In genomic region chr17:58352018-58352842, GRCh38 we compare ENCODE assay signal across 8 cellular contexts.
DNase-seq lines count a peak whose midpoint lies in the region; ATAC-seq and TF ChIP-seq lines count a peak whose summit lies in the region.

TSS of gene SUPT4H1 (minus strand) at chr17:58352201. CDS start at chr17:58352135, 66 bp downstream.

- no peaks in the 10 kb centered on the region for H3K27me3 Mint-ChIP-seq in central memory CD8-positive, alpha-beta T cell

- DNase-seq in AG10803 (ENCODE audit: low read depth) (peak; percentile 92), NCI-H226 (peak; percentile 90), islet precursor cell (peak; percentile 99)
- peak; percentile 84 to 89 (median 86) for DNase-seq in activated CD4-positive, CD25-positive, alpha-beta regulatory T cell (lab: John Stamatoyannopoulos, UW)
- DNase-seq in central memory CD8-positive, alpha-beta T cell (ENCODE audit: low spot score in 2 of 2) = peak; percentile 82 to 87
- DNase-seq in stimulated activated CD4-positive, alpha-beta T cell treated with anti-CD3 and anti-CD28 coated beads, Interleukin-12 subunit alpha, Interleukin-12 subunit beta, amount 100 ng/mL, for 24 hours (ENCODE audit: low read depth in 2 of 2) = peak; percentile 82 to 85

- peak within 1 kb of the TSS; percentile 98 for H3K27ac Mint-ChIP-seq in central memory CD8-positive, alpha-beta T cell (ENCODE audit: low read depth)

- H3K4me3 Mint-ChIP-seq in central memory CD8-positive, alpha-beta T cell = peak within 1 kb of the TSS; percentile 96

- H3K9me3 Mint-ChIP-seq in central memory CD8-positive, alpha-beta T cell = no peaks in the 10 kb centered on the region

- peak; percentile 83 for ATAC-seq in GM19035 (IDR thresholded peaks at IDR 0.05; ENCODE audit: unreplicated experiment)
- peak; percentile 96 for ATAC-seq in HG03280 (IDR thresholded peaks at IDR 0.05; ENCODE audit: unreplicated experiment)
- ATAC-seq in central memory CD8-positive, alpha-beta T cell (replicated peaks; ENCODE audit: extremely low read depth, poor library complexity, severe bottlenecking) = peak; percentile 94

- H3K36me3 Mint-ChIP-seq in central memory CD8-positive, alpha-beta T cell (ENCODE audit: insufficient read depth) = peaks cover 56% of the 10 kb centered on the region

- peak within 1 kb of the TSS; percentile 99 for H3K4me3 ChIP-seq in AG10803 (ENCODE audit: low read length)

- H3K4me1 Mint-ChIP-seq in central memory CD8-positive, alpha-beta T cell = peaks cover 65% of the 10 kb centered on the region

- TF ChIP-seq CTCF in AG10803 (conservative IDR thresholded peaks at IDR 0.05; ENCODE audit: low read length) = peak; percentile 1; the same call in 1 of the 2 replicates

Comparison
In these comparisons a context has a peak if more than half of its experiments do, and no peak if none do; other contexts are left out.
1. Peak in every context shown above with its lines: DNase-seq, ATAC-seq and H3K4me3 ChIP-seq.